8 cellular contexts compared by ENCODE assay signal in the genomic region with DNA sequence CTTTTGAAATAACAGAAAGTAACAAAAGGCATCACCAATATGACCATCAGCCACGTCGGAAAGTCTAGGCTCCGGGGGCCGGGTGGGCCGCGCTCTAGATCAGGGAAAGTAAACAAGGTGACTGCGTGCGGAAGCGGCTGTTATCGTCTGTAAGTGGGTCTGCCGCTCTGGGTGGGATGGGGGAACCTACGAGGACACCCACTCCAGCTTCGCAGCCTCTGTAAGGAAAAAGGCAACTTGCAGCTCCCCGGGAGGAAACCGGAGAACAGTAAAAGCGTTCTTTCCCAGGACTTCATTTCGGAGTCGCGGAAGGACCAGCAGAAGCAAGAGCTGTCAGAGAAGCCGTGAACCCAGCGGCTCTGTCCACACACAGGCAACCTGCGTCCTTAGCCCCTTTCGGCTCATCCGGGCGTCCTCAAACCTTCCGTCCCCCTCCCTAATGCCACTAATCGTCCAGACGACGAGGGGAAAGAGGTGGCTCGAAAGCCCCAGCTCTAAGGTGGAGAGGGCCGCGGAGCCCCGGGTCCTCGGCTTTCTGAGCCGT. TPM values are rescaled to one million over a fixed set of nuclear protein-coding genes. Genes with fewer than 3 reads are reported as not detected.
DNase-seq lines count a peak whose midpoint lies in the region; ATAC-seq lines count a peak whose summit lies in the region.

No MANE protein-coding gene starts in this region.

- ATAC-seq in HG02840 (IDR thresholded peaks at IDR 0.05; ENCODE audit: low FRiP score, unreplicated experiment): peak; percentile 29
- peak; percentile 47 for ATAC-seq in effector memory CD8-positive, alpha-beta T cell (replicated peaks)
- peak; percentile 30 for ATAC-seq in memory B cell (ENCODE audit: low read depth)

- H3K4me1 Mint-ChIP-seq in effector memory CD8-positive, alpha-beta T cell (ENCODE audit: low read depth in 2 of 2): peaks cover 32 to 43% of the 10 kb centered on the region in 2 donors
- peaks cover 28% of the 10 kb centered on the region for H3K4me1 Mint-ChIP-seq in memory B cell

- H3K27ac Mint-ChIP-seq in effector memory CD8-positive, alpha-beta T cell: peak overlapping the region; percentile 99 to 100
- H3K27ac Mint-ChIP-seq in memory B cell: peak overlapping the region; percentile 98

- H3K36me3 Mint-ChIP-seq in effector memory CD8-positive, alpha-beta T cell (ENCODE audit: insufficient read depth): peaks cover 30% of the 10 kb centered on the region
- H3K36me3 Mint-ChIP-seq in memory B cell: peaks cover 4% of the 10 kb centered on the region

- H3K9me3 Mint-ChIP-seq in effector memory CD8-positive, alpha-beta T cell: no peaks in the 10 kb centered on the region
- H3K9me3 Mint-ChIP-seq in memory B cell: no peaks in the 10 kb centered on the region

- H3K27me3 Mint-ChIP-seq in effector memory CD8-positive, alpha-beta T cell: no peaks in the 10 kb centered on the region
- H3K27me3 Mint-ChIP-seq in memory B cell: no peaks in the 10 kb centered on the region

- peak overlapping the region; percentile 97 to 98 for H3K4me3 Mint-ChIP-seq in effector memory CD8-positive, alpha-beta T cell
- peak overlapping the region; percentile 98 for H3K4me3 Mint-ChIP-seq in memory B cell

- DNase-seq in NCI-H1417 (lab: John Stamatoyannopoulos, UW): peak; percentile 52 to 85 (median 77)
- no peak for DNase-seq in NCI-H1417 treated with DMSO at 0.1 percent for 48 hours (lab: John Stamatoyannopoulos, UW)
- peak; percentile 5 for DNase-seq in NCI-H460 (ENCODE audit: extremely low read depth, low read depth)
- peak; percentile 76 for DNase-seq in activated CD8-positive, alpha-beta memory T cell treated with anti-CD3 and anti-CD28 coated beads for 24 hours
- DNase-seq in effector memory CD8-positive, alpha-beta T cell: peak; percentile 18 to 43 (median 27)
- DNase-seq in memory B cell (ENCODE audit: low spot score in 2 of 2): peak in 1 of 2 donors; percentile 32
- peak; percentile 4 to 13 for DNase-seq in stimulated activated CD8-positive, alpha-beta memory T cell treated with anti-CD3 and anti-CD28 coated beads, Interleukin-2, amount 100 ng/mL, for 1 hour (ENCODE audit: low read depth in 2 of 2)

RNA-seq across cellular contexts. Expression of a gene that starts 0.5 kb away (rescaled TPM):
- total RNA-seq in NCI-H460 (2014; rRNA removed; shearing (Covaris generic)): 18.5 and 19.6 TPM in 2 replicates
- 4.6 and 49.4 TPM in 2 replicates for polyA plus RNA-seq in NCI-H460 (2014; cell fraction: nucleus; rRNA removed)
